ENCODE assay signal across 8 cellular contexts in genomic region chr16:86519649-86520316, GRCh38. TPM values are rescaled to one million over a fixed set of nuclear protein-coding genes. Genes with fewer than 3 reads are reported as not detected.
DNase-seq lines count a peak whose midpoint lies in the region; ATAC-seq, FAIRE-seq and TF ChIP-seq lines count a peak whose summit lies in the region.

No MANE protein-coding gene starts in this region.

- H3K4me1 ChIP-seq in astrocyte (ENCODE audit: insufficient read depth, low read length) (no peaks in the 10 kb centered on the region), spleen (peaks cover 10 to 31% (median 19%) of the 10 kb centered on the region in 6 donors)

- intact Hi-C loops in spleen (cut with DNase I; ENCODE audit: low total_unique reads) = loop anchor here (5.0 to 10.0 kb wide), 4 partner anchors 177 to 702 kb away; no protein-coding TSS in a partner anchor

- H3K4me3 ChIP-seq in astrocyte (ENCODE audit: insufficient read depth, low read depth, low read length) (no peak overlapping the region), spleen (peak overlapping the region in 2 of 8 donors; percentile 15 to 53)

- DNase-seq in CMK (ENCODE audit: low read depth) = peak; percentile 34
- peak; percentile 62 for DNase-seq in HK-2 (ENCODE audit: unreplicated experiment)
- peak in 3 of 5 donors; percentile 27 to 39 (median 36) for DNase-seq in T-helper 1 cell
- no peak for DNase-seq in astrocyte (ENCODE audit: low read depth)
- DNase-seq in hippocampal formation (lab: John Stamatoyannopoulos, UW) = peak; percentile 8 to 9
- DNase-seq in spleen = peak; percentile 85
- no peak for DNase-seq in KG1 (lab: John Stamatoyannopoulos, UW)

- H3K4me2 ChIP-seq in astrocyte (ENCODE audit: low read length) = peak overlapping the region; percentile 37

- H3K4me1 Mint-ChIP-seq in astrocyte (ENCODE audit: low read depth, unreplicated experiment) = no peaks in the 10 kb centered on the region

- H3K27me3 Mint-ChIP-seq in astrocyte (ENCODE audit: low read depth, unreplicated experiment) = peaks cover 81% of the 10 kb centered on the region

- H2AFZ ChIP-seq in astrocyte (ENCODE audit: low read depth, low read length) = no peak overlapping the region

- FAIRE-seq in astrocyte (lab: Jason Lieb, UNC) = no peak

- H3K27ac ChIP-seq in astrocyte (ENCODE audit: low read depth, low read length) (no peak overlapping the region), spleen (no peak overlapping the region)

- H3K36me3 ChIP-seq in astrocyte (ENCODE audit: insufficient read depth, low read length) (no peaks in the 10 kb centered on the region), spleen (no peaks in the 10 kb centered on the region)

- TF ChIP-seq POLR2A in spleen (IDR thresholded peaks at IDR 0.05) = no peak

- ATAC-seq in HG03025 (IDR thresholded peaks at IDR 0.05; ENCODE audit: low FRiP score, unreplicated experiment) = no peak

- no peak overlapping the region for H3K9ac ChIP-seq in astrocyte (ENCODE audit: low read length)

- H3K27me3 ChIP-seq in astrocyte (ENCODE audit: insufficient read depth, low read length) (peaks cover 39% of the 10 kb centered on the region), spleen (replicated peaks in 1 of 7) (peaks cover 0 to 92% (median 63%) of the 10 kb centered on the region in 7 donors)

- H3K9me3 Mint-ChIP-seq in astrocyte (ENCODE audit: unreplicated experiment) = peaks cover 6% of the 10 kb centered on the region

- no peaks in the 10 kb centered on the region for H3K36me3 Mint-ChIP-seq in astrocyte (ENCODE audit: low read depth, unreplicated experiment)

- no peak overlapping the region for H3K27ac Mint-ChIP-seq in astrocyte (ENCODE audit: unreplicated experiment)

- 2 to 11% (median 7%) methylated on average over 13 to 31 of the region's 31 CpGs for WGBS in spleen, 5 donors

- H4K20me1 ChIP-seq in astrocyte (ENCODE audit: insufficient read depth, low read length) = peaks cover 22% of the 10 kb centered on the region

- H3K4me3 Mint-ChIP-seq in astrocyte (ENCODE audit: unreplicated experiment) = no peak overlapping the region

- TF ChIP-seq CTCF in astrocyte (IDR thresholded peaks at IDR 0.05; ENCODE audit: insufficient read depth, low read depth, low read length) (peak; percentile 69), spleen (IDR thresholded peaks at IDR 0.05 in 8 of 11, conservative IDR thresholded peaks at IDR 0.05 in 3 of 11) (peak; percentile 39 to 91 (median 80))

- H3K79me2 ChIP-seq in astrocyte (ENCODE audit: insufficient read depth, low read length) = peaks cover 6% of the 10 kb centered on the region

- H3K9me3 ChIP-seq in astrocyte (ENCODE audit: insufficient read depth, low read depth, low read length) (no peaks in the 10 kb centered on the region), spleen (no peaks in the 10 kb centered on the region)

RNA-seq across cellular contexts. Expression of gene FOXF1, which starts 9.5 kb away (rescaled TPM):
- total RNA-seq in astrocyte = 0.07 TPM in 1 of 2 replicates, not detected in the other
- 1 to 10 TPM in 1 of 7 donors, under 1 TPM in 6; 0.34 to 2.2 (median 0.70) TPM for total RNA-seq in spleen
- under 1 TPM; 0.33 to 0.86 (median 0.64) TPM for polyA plus RNA-seq in spleen

RNA-seq across cellular contexts. Expression of gene MTHFSD, which starts 35.3 kb away (rescaled TPM):
- total RNA-seq in astrocyte (15.6 and 16.5 TPM in 2 replicates), spleen (10 to 100 TPM; 12.9 to 32.1 (median 24.6) TPM)
- 10 to 100 TPM in 2 of 3 donors, 1 to 10 TPM in 1; 9.1 to 12.5 (median 12.2) TPM for polyA plus RNA-seq in spleen

RNA-seq across cellular contexts. Expression of gene FOXC2, which starts 46.8 kb away (rescaled TPM):
- total RNA-seq in astrocyte (15.8 and 15.9 TPM in 2 replicates), spleen (not detected)
- polyA plus RNA-seq in spleen = under 1 TPM in 2 of 3 donors, not detected in 1; 0.05 to 0.10 TPM

RNA-seq across cellular contexts. Expression of gene FOXL1, which starts 58.6 kb away (rescaled TPM):
- total RNA-seq in astrocyte (6.1 and 8.1 TPM in 2 replicates), spleen (not detected)
- polyA plus RNA-seq in spleen = under 1 TPM; 0.03 to 0.29 (median 0.07) TPM

Comparison
In these comparisons a context has a peak if more than half of its experiments do, and no peak if none do; other contexts are left out.
1. DNase-seq: peak in CMK (single experiment), HK-2 (single experiment), T-helper 1 cell (3 of 5), hippocampal formation (2 of 2) and spleen (single experiment); none in astrocyte (single experiment) and KG1 (single experiment).
2. RNA of gene FOXC2, which starts 46.8 kb away (total RNA-seq): 15.8 to 15.9 TPM in astrocyte; not detected in spleen; every median in the first group is over 10 times any median in the second.